Comparison of ENCODE assay signal across 18 cellular contexts in genomic region chr12:79083181-79083580, GRCh38.
DNase-seq lines count a peak whose midpoint lies in the region; ATAC-seq, FAIRE-seq and TF ChIP-seq lines count a peak whose summit lies in the region.
"Had no signal": no experiment of that assay in that cellular context is flagged by ENCODE, and none has a peak within 500 bp of the region (broad histone marks: within the 10 kb centered on the region; RNA-seq: fewer than 3 reads in every experiment).

No MANE protein-coding gene starts in this region.

- no peaks in the 10 kb centered on the region for H3K9me1 ChIP-seq in K562 (ENCODE audit: control insufficient read depth, insufficient read depth, low read length)

- no peaks in the 10 kb centered on the region for H3K36me3 ChIP-seq in A673 (ENCODE audit: insufficient read depth, low read length, poor library complexity, severe bottlenecking)
- H3K36me3 ChIP-seq in HCT116 (ENCODE audit: control insufficient read depth in 1 of 2, insufficient read depth in 2 of 2, low read length in 2 of 2) = no peaks in the 10 kb centered on the region
- no peaks in the 10 kb centered on the region for H3K36me3 ChIP-seq in K562 (ENCODE audit: control insufficient read depth, insufficient read depth, low read length)
- H3K36me3 ChIP-seq: MG63, ovary, SJCRH30 had no signal

- H3K79me2 ChIP-seq in HCT116 (ENCODE audit: insufficient read depth, low read length) = no peaks in the 10 kb centered on the region
- H3K79me2 ChIP-seq in K562 (ENCODE audit: control insufficient read depth, insufficient read depth, low read length) = no peaks in the 10 kb centered on the region

- CTCF ChIA-PET in A673 (lab: Charles Lee) (no interaction called here), HCT116 (lab: Charles Lee) (interaction anchor here (1.5 kb wide), 1 partner anchor 11 kb away, joined by 3 read pairs; no protein-coding TSS in a partner anchor), K562 (lab: Yijun Ruan, JAX; ENCODE audit: low intra/inter-chr PET ratio) (interaction anchor here (0.6 kb wide), 1 partner anchor 525 kb away, joined by 3 read pairs; no protein-coding TSS in a partner anchor)

- H3K9me3 ChIP-seq in A673 (ENCODE audit: low read depth, low read length, poor library complexity, severe bottlenecking) (no peaks in the 10 kb centered on the region), HCT116 (ENCODE audit: control insufficient read depth in 1 of 2, insufficient read depth in 1 of 2, low read depth in 1 of 2, low read length in 2 of 2) (no peaks in the 10 kb centered on the region), K562 (replicated peaks; ENCODE audit: control insufficient read depth, insufficient read depth, low read depth, low read length) (no peaks in the 10 kb centered on the region)
- H3K9me3 ChIP-seq: MG63, ovary, SJCRH30 had no signal

- no peaks in the 10 kb centered on the region for H4K20me1 ChIP-seq in HCT116 (ENCODE audit: insufficient read depth)
- H4K20me1 ChIP-seq in K562 (replicated peaks; ENCODE audit: control insufficient read depth, insufficient read depth, low read length) = no peaks in the 10 kb centered on the region

- in situ Hi-C loops in K562 (cut with MboI) = no loop called here

- H3K4me2 ChIP-seq in HCT116 (ENCODE audit: low read length) (no peak overlapping the region), K562 (ENCODE audit: insufficient read depth, low read length) (no peak overlapping the region)

- H3K4me3 ChIP-seq in A673 (ENCODE audit: low read depth, low read length, poor library complexity, severe bottlenecking) = no peak overlapping the region
- no peak overlapping the region for H3K4me3 ChIP-seq in HCT116 (replicated peaks in 1 of 2; ENCODE audit: low read depth in 1 of 2, low read length in 2 of 2)
- H3K4me3 ChIP-seq in K562 = no peak overlapping the region
- H3K4me3 ChIP-seq: coronary artery, MG63, ovary, SJCRH30 had no signal

- no peaks in the 10 kb centered on the region for H3K27me3 Mint-ChIP-seq in activated T-helper 1 cell treated with anti-CD3 and anti-CD28 coated beads, Interleukin-12 subunit alpha, Interleukin-12 subunit beta, Interleukin-2, Interleukin-4 antibody, amounts not matched to agents 30 ng/mL and 10 ng/mL and 1 ng/mL, durations not matched to agents 14 hours and 24 hours and 36 hours (ENCODE audit: insufficient read depth)
- H3K27me3 Mint-ChIP-seq: activated CD4-positive, alpha-beta T cell treated with anti-CD3 and anti-CD28 coated beads, Interleukin-2, amount 10 ng/mL, durations not matched to agents 7 days and 5 days had no signal

- H3K9me3 Mint-ChIP-seq in activated T-helper 1 cell treated with anti-CD3 and anti-CD28 coated beads, Interleukin-12 subunit alpha, Interleukin-12 subunit beta, Interleukin-2, Interleukin-4 antibody, amounts not matched to agents 30 ng/mL and 10 ng/mL and 1 ng/mL, durations not matched to agents 14 hours and 24 hours and 36 hours = no peaks in the 10 kb centered on the region
- H3K9me3 Mint-ChIP-seq: activated CD4-positive, alpha-beta T cell treated with anti-CD3 and anti-CD28 coated beads, Interleukin-2, amount 10 ng/mL, durations not matched to agents 7 days and 5 days had no signal

- POLR2A ChIA-PET in A673 (lab: Charles Lee; ENCODE audit: low non-redundant PET) (no interaction called here), HCT116 (lab: Charles Lee) (no interaction called here), K562 (lab: Yijun Ruan, JAX) (no interaction called here)

- H3K9me2 ChIP-seq in HCT116 (ENCODE audit: insufficient read depth) = no peaks in the 10 kb centered on the region

- ATAC-seq in HCT116 = no peak
- no peak for ATAC-seq in K562
- ATAC-seq in left colon = no peak
- ATAC-seq: activated T-cell treated with anti-CD3 and anti-CD28 coated beads, Interleukin-2, amount 50 U/mL, for 4 hours; esophagus mucosa had no signal

- peak overlapping the region; percentile 56 for H2AFZ ChIP-seq in HCT116 (ENCODE audit: low read depth, low read length, poor library complexity, severe bottlenecking)
- no peak overlapping the region for H2AFZ ChIP-seq in K562 (ENCODE audit: low read depth, low read length)

- no peak for TF ChIP-seq EP300 in K562 (IDR thresholded peaks at IDR 0.05; ENCODE audit: low read length)

- DNase-seq in A673 (ENCODE audit: low spot score) (peak; percentile 23), HCT116 (ENCODE audit: low read depth, low spot score) (no peak), NCI-H460 (ENCODE audit: extremely low read depth, low read depth) (peak; percentile 45), K562 (ENCODE audit: extremely low read depth in 1 of 4, low spot score in 3 of 4) (peak in 1 of 4 experiments; percentile 1), left colon (no peak)
- no peak for DNase-seq in activated CD4-positive, CD25-positive, alpha-beta regulatory T cell (lab: John Stamatoyannopoulos, UW)
- DNase-seq in activated T-cell treated with anti-CD3 and anti-CD28 coated beads, Interleukin-2, amount 50 U/mL, for 48 hours = no peak
- no peak for DNase-seq in activated T-helper 1 cell treated with anti-CD3 and anti-CD28 coated beads, Interleukin-12 subunit alpha, Interleukin-12 subunit beta, Interleukin-2, Interleukin-4 antibody, amounts not matched to agents 30 ng/mL and 10 ng/mL and 1 ng/mL, durations not matched to agents 14 hours and 24 hours and 36 hours (ENCODE audit: low spot score)
- DNase-seq: activated CD4-positive, alpha-beta T cell treated with anti-CD3 and anti-CD28 coated beads, Interleukin-2, amount 10 ng/mL, durations not matched to agents 7 days and 5 days; activated T-cell treated with anti-CD3 and anti-CD28 coated beads, Interleukin-2, amount 50 U/mL, for 4 hours; DND-41; hippocampal formation; MG63; ovary; SJCRH30; stimulated activated CD4-positive, alpha-beta T cell treated with anti-CD3 and anti-CD28 coated beads, Interleukin-12 subunit alpha, Interleukin-12 subunit beta, amount 100 ng/mL, for 4 hours had no signal

- TF ChIP-seq RAD21 in HCT116 (IDR thresholded peaks at IDR 0.05; ENCODE audit: low read depth) (no peak), K562 (CRISPR knock-in tag; conservative IDR thresholded peaks at IDR 0.05 in 1 of 2, IDR thresholded peaks at IDR 0.05 in 1 of 2) (no peak)

- H3K4me1 ChIP-seq in A673 (ENCODE audit: insufficient read depth, low read length, poor library complexity, severe bottlenecking) (peaks cover 10% of the 10 kb centered on the region), HCT116 (ENCODE audit: control insufficient read depth in 1 of 2, insufficient read depth in 2 of 2, low read length in 2 of 2) (0 out of 4 replicates have a peak, but pooled peaks cover 0 to 3% of the 10 kb centered on the region in 2 experiments), K562 (replicated peaks in 1 of 2; ENCODE audit: control insufficient read depth in 2 of 2, insufficient read depth in 2 of 2, low read length in 2 of 2) (no peaks in the 10 kb centered on the region)
- H3K4me1 ChIP-seq: SJCRH30 had no signal

- H3K27ac Mint-ChIP-seq in activated T-helper 1 cell treated with anti-CD3 and anti-CD28 coated beads, Interleukin-12 subunit alpha, Interleukin-12 subunit beta, Interleukin-2, Interleukin-4 antibody, amounts not matched to agents 30 ng/mL and 10 ng/mL and 1 ng/mL, durations not matched to agents 14 hours and 24 hours and 36 hours = no peak overlapping the region
- H3K27ac Mint-ChIP-seq: activated CD4-positive, alpha-beta T cell treated with anti-CD3 and anti-CD28 coated beads, Interleukin-2, amount 10 ng/mL, durations not matched to agents 7 days and 5 days had no signal

- TF ChIP-seq POLR2A in HCT116 (IDR thresholded peaks at IDR 0.05; ENCODE audit: borderline replicate concordance, extremely low read depth, insufficient read depth, insufficient read length) (no peak), K562 (conservative IDR thresholded peaks at IDR 0.05) (no peak)

- RAD21 ChIA-PET in HCT116 (lab: Charles Lee; ENCODE audit: low non-redundant PET in 1 of 2, low total read pairs in 2 of 2, uncharacterized antibody in 2 of 2, unreplicated experiment in 2 of 2) = no interaction called here

- H3K36me3 Mint-ChIP-seq in activated T-helper 1 cell treated with anti-CD3 and anti-CD28 coated beads, Interleukin-12 subunit alpha, Interleukin-12 subunit beta, Interleukin-2, Interleukin-4 antibody, amounts not matched to agents 30 ng/mL and 10 ng/mL and 1 ng/mL, durations not matched to agents 14 hours and 24 hours and 36 hours (ENCODE audit: low read depth) = no peaks in the 10 kb centered on the region

- no peak overlapping the region for H3K9ac ChIP-seq in HCT116 (ENCODE audit: low read length)
- no peak overlapping the region for H3K9ac ChIP-seq in K562 (ENCODE audit: insufficient read depth in 1 of 2, low read depth in 2 of 2, low read length in 2 of 2)

- intact Hi-C loops in A673 (cut with micrococcal nuclease; ENCODE audit: unreplicated experiment) = no loop called here
- intact Hi-C loops in HCT116 (cut with micrococcal nuclease) = no loop called here
- intact Hi-C loops in K562 (cut with micrococcal nuclease) = loop anchor here (2.0 kb wide), 1 partner anchor 36 kb away; no protein-coding TSS in a partner anchor
- intact Hi-C loops in left colon (cut with DNase I, micrococcal nuclease) = no loop called here
- intact Hi-C loops in activated T-helper 1 cell treated with anti-CD3 and anti-CD28 coated beads, Interleukin-12 subunit alpha, Interleukin-12 subunit beta, Interleukin-2, Interleukin-4 antibody, amounts not matched to agents 30 ng/mL and 10 ng/mL and 1 ng/mL, durations not matched to agents 14 hours and 24 hours and 36 hours (cut with micrococcal nuclease) = no loop called here

- TF ChIP-seq CTCF in A673 (conservative IDR thresholded peaks at IDR 0.05; ENCODE audit: low read depth, low read length) (no peak), HCT116 (IDR thresholded peaks at IDR 0.05 in 2 of 3, conservative IDR thresholded peaks at IDR 0.05 in 1 of 3; ENCODE audit: borderline replicate concordance in 1 of 3, insufficient read depth in 1 of 3, low read depth in 2 of 3, low read length in 2 of 3) (no peak), K562 (IDR thresholded peaks at IDR 0.05 in 2 of 3, conservative IDR thresholded peaks at IDR 0.05 in 1 of 3; ENCODE audit: insufficient read depth in 2 of 3, low read depth in 1 of 3, low read length in 3 of 3) (no peak)

- H3K27ac ChIP-seq in A673 (ENCODE audit: low read depth, low read length, poor library complexity, severe bottlenecking) = no peak overlapping the region
- no peak overlapping the region for H3K27ac ChIP-seq in HCT116 (ENCODE audit: low read depth, low read length)
- no peak overlapping the region for H3K27ac ChIP-seq in K562 (ENCODE audit: extremely low read depth, low read depth, low read length)
- H3K27ac ChIP-seq: coronary artery, ovary, SJCRH30 had no signal

- no peaks in the 10 kb centered on the region for H3K4me1 Mint-ChIP-seq in activated T-helper 1 cell treated with anti-CD3 and anti-CD28 coated beads, Interleukin-12 subunit alpha, Interleukin-12 subunit beta, Interleukin-2, Interleukin-4 antibody, amounts not matched to agents 30 ng/mL and 10 ng/mL and 1 ng/mL, durations not matched to agents 14 hours and 24 hours and 36 hours (ENCODE audit: low read depth)
- H3K4me1 Mint-ChIP-seq: activated CD4-positive, alpha-beta T cell treated with anti-CD3 and anti-CD28 coated beads, Interleukin-2, amount 10 ng/mL, durations not matched to agents 7 days and 5 days had no signal

- BruUV-seq in A673 (replicated peaks; lab: Mats Ljungman, UMichigan) (no TSS peak), HCT116 (replicated peaks; lab: Mats Ljungman, UMichigan) (no TSS peak), K562 (replicated peaks; lab: Mats Ljungman, UMichigan) (no TSS peak)

- FAIRE-seq in K562 (lab: Jason Lieb, UNC) = no peak

- H3K27me3 ChIP-seq in A673 (replicated peaks; ENCODE audit: insufficient read depth, low read depth, low read length, poor library complexity) (no peaks in the 10 kb centered on the region), HCT116 (ENCODE audit: insufficient read depth, low read length) (no peaks in the 10 kb centered on the region), K562 (ENCODE audit: control insufficient read depth in 2 of 2, insufficient read depth in 2 of 2, low read length in 2 of 2) (no peaks in the 10 kb centered on the region)
- H3K27me3 ChIP-seq: MG63, ovary, SJCRH30 had no signal

- no peak overlapping the region for H3K4me3 Mint-ChIP-seq in activated T-helper 1 cell treated with anti-CD3 and anti-CD28 coated beads, Interleukin-12 subunit alpha, Interleukin-12 subunit beta, Interleukin-2, Interleukin-4 antibody, amounts not matched to agents 30 ng/mL and 10 ng/mL and 1 ng/mL, durations not matched to agents 14 hours and 24 hours and 36 hours
- H3K4me3 Mint-ChIP-seq: activated CD4-positive, alpha-beta T cell treated with anti-CD3 and anti-CD28 coated beads, Interleukin-2, amount 10 ng/mL, durations not matched to agents 7 days and 5 days; activated T-cell treated with anti-CD3 and anti-CD28 coated beads, Interleukin-2, amount 50 U/mL, for 4 hours had no signal

Comparison
In these comparisons a context has a peak if more than half of its experiments do, and no peak if none do; other contexts are left out.
1. DNase-seq: peak in A673 (single experiment) and NCI-H460 (single experiment); none in HCT116 (single experiment), activated CD4-positive, CD25-positive, alpha-beta regulatory T cell (0 of 4), left colon (0 of 2), activated T-cell treated with anti-CD3 and anti-CD28 coated beads, Interleukin-2, amount 50 U/mL, for 48 hours (0 of 2) and activated T-helper 1 cell treated with anti-CD3 and anti-CD28 coated beads, Interleukin-12 subunit alpha, Interleukin-12 subunit beta, Interleukin-2, Interleukin-4 antibody, amounts not matched to agents 30 ng/mL and 10 ng/mL and 1 ng/mL, durations not matched to agents 14 hours and 24 hours and 36 hours (single experiment).